1 cellular context compared by ENCODE assay signal in genomic region chr2:200525882-200526651, GRCh38.
TF ChIP-seq lines count a peak whose summit lies in the region.

Gene SGO2, plus strand, starts transcription at chr2:200526207. Its CDS starts 6,769 bp downstream, at chr2:200532976.

TF ChIP-seq in K562, 482 proteins besides CTCF, POLR2A, EP300 and RAD21 (continued from another document and continues in another):
- TF ChIP-seq ZNF318 (IDR thresholded peaks at IDR 0.05; ENCODE audit: borderline replicate concordance in 1 of 2, low read depth in 1 of 2) (no peak), ZC3H11A (IDR thresholded peaks at IDR 0.05; ENCODE audit: low read depth, low read length) (no peak), EGR1 (conservative IDR thresholded peaks at IDR 0.05) (peak; percentile 92), SP1 (CRISPR knock-in tag; IDR thresholded peaks at IDR 0.05) (peak; percentile 92), CC2D1A (IDR thresholded peaks at IDR 0.05) (peak; percentile 98), L3MBTL2 (IDR thresholded peaks at IDR 0.05) (peak; percentile 85), HINFP (tag; conservative IDR thresholded peaks at IDR 0.05; ENCODE audit: low read depth) (peak; percentile 89), NR2C1 (IDR thresholded peaks at IDR 0.05) (no peak), NR2C1 (tag; IDR thresholded peaks at IDR 0.05) (no peak), CTCFL (IDR thresholded peaks at IDR 0.05; ENCODE audit: borderline replicate concordance, insufficient read depth, low read depth, low read length, poor library complexity, severe bottlenecking) (no peak), CHD2 (IDR thresholded peaks at IDR 0.05; ENCODE audit: low read depth, low read length) (peak; percentile 29; the same call in 1 of the 2 replicates), NFE2 (IDR thresholded peaks at IDR 0.05; ENCODE audit: low read depth) (no peak), SRF (CRISPR knock-in tag; IDR thresholded peaks at IDR 0.05) (0 out of 4 replicates have a peak, but pooled peaks of 1 of the 2 experiments have one; percentile 22), ZFPM2 (CRISPR knock-in tag; IDR thresholded peaks at IDR 0.05) (no peak), ETS2 (tag; IDR thresholded peaks at IDR 0.05; ENCODE audit: borderline replicate concordance, poor library complexity, severe bottlenecking) (no peak), ELF1 (tag; IDR thresholded peaks at IDR 0.05) (peak; percentile 95), MAFK (IDR thresholded peaks at IDR 0.05; ENCODE audit: low read length) (no peak), GATAD2B (IDR thresholded peaks at IDR 0.05; ENCODE audit: borderline replicate concordance) (peak; percentile 19; the same call in 1 of the 2 replicates), CEBPG (CRISPR knock-in tag; IDR thresholded peaks at IDR 0.05) (peak; percentile 71), CEBPG (tag; conservative IDR thresholded peaks at IDR 0.05 in 1 of 2, IDR thresholded peaks at IDR 0.05 in 1 of 2) (peak in 1 of 2 experiments; percentile 36; a peak in 1 of 4 replicates), SPI1 (IDR thresholded peaks at IDR 0.05; ENCODE audit: borderline replicate concordance, low read depth, low read length) (peak; percentile 41; the same call in 1 of the 2 replicates), SAP30 (IDR thresholded peaks at IDR 0.05; ENCODE audit: borderline replicate concordance, insufficient read depth, low read depth, low read length, poor library complexity, severe bottlenecking) (peak; percentile 96), ARID4B (CRISPR knock-in tag; IDR thresholded peaks at IDR 0.05) (peak; percentile 82), HDAC2 (IDR thresholded peaks at IDR 0.05) (peak; percentile 49; the same call in 1 of the 2 replicates), ZNF263 (CRISPR knock-in tag; IDR thresholded peaks at IDR 0.05; ENCODE audit: borderline replicate concordance) (no peak), CGGBP1 (CRISPR knock-in tag; IDR thresholded peaks at IDR 0.05) (no peak), CBX3 (IDR thresholded peaks at IDR 0.05; ENCODE audit: borderline replicate concordance in 1 of 2, low read length in 2 of 2) (peak in 1 of 2 experiments; percentile 44; a peak in 1 of 3 replicates), PPARD (CRISPR knock-in tag; IDR thresholded peaks at IDR 0.05) (no peak), ZBTB5 (IDR thresholded peaks at IDR 0.05) (no peak), ZMIZ1 (IDR thresholded peaks at IDR 0.05; ENCODE audit: low read depth in 2 of 2, low read length in 2 of 2) (no peak), MAX (CRISPR knock-in tag; IDR thresholded peaks at IDR 0.05) (peak; percentile 66), CEBPB (tag; IDR thresholded peaks at IDR 0.05) (peak; percentile 74), ARNT (IDR thresholded peaks at IDR 0.05) (no peak), KDM5B (IDR thresholded peaks at IDR 0.05; ENCODE audit: insufficient replicate concordance, low read depth, low read length) (peak; percentile 69), CXXC5 (CRISPR knock-in tag; IDR thresholded peaks at IDR 0.05) (peak; percentile 79)
